In genomic region chr1:184390889-184391288, GRCh38 we compare ENCODE assay signal across 1 cellular context.
TF ChIP-seq lines count a peak whose summit lies in the region.

No MANE protein-coding gene starts in this region.

TF ChIP-seq in HEK293, 187 proteins besides CTCF, POLR2A, EP300 and RAD21 (continued from another document):
- TF ChIP-seq PRDM10 (tag by site-specific recombination; IDR thresholded peaks at IDR 0.05) (no peak), ZBTB26 (tag by site-specific recombination; optimal IDR thresholded peaks at IDR 0.05) (no peak), BCL11B (tag by site-specific recombination; IDR thresholded peaks at IDR 0.05; ENCODE audit: low read depth) (no peak), ZNF777 (tag by site-specific recombination; IDR thresholded peaks at IDR 0.05; ENCODE audit: borderline replicate concordance) (no peak), ZNF155 (tag by site-specific recombination; IDR thresholded peaks at IDR 0.05) (no peak), PRDM4 (tag by site-specific recombination; IDR thresholded peaks at IDR 0.05) (no peak), IKZF3 (tag by site-specific recombination; IDR thresholded peaks at IDR 0.05) (peak; percentile 45; the same call in 1 of the 2 replicates), ZNF423 (tag by site-specific recombination; IDR thresholded peaks at IDR 0.05) (no peak), ZNF776 (tag by site-specific recombination; IDR thresholded peaks at IDR 0.05; ENCODE audit: borderline replicate concordance) (no peak), ZNF132 (tag by site-specific recombination; IDR thresholded peaks at IDR 0.05; ENCODE audit: borderline replicate concordance) (no peak), ZBTB20 (tag by site-specific recombination; IDR thresholded peaks at IDR 0.05) (no peak), ZFP69B (tag by site-specific recombination; IDR thresholded peaks at IDR 0.05) (peak; percentile 27; the same call in 1 of the 2 replicates), SALL2 (tag by site-specific recombination; IDR thresholded peaks at IDR 0.05; ENCODE audit: borderline replicate concordance) (no peak), ZNF274 (IDR thresholded peaks at IDR 0.05; ENCODE audit: low read length) (no peak), ZNF274 (tag by site-specific recombination; IDR thresholded peaks at IDR 0.05; ENCODE audit: borderline replicate concordance) (no peak), SP7 (tag by site-specific recombination; IDR thresholded peaks at IDR 0.05) (peak; percentile 94), ZNF140 (tag by site-specific recombination; IDR thresholded peaks at IDR 0.05) (no peak), ZBTB8A (tag by site-specific recombination; IDR thresholded peaks at IDR 0.05) (0 out of 2 replicates have a peak, but pooled peaks have one; percentile 47), BCL11A (tag by site-specific recombination; IDR thresholded peaks at IDR 0.05; ENCODE audit: low read depth) (no peak), ZNF585B (tag by site-specific recombination; IDR thresholded peaks at IDR 0.05) (no peak), TCF7L2 (IDR thresholded peaks at IDR 0.05; ENCODE audit: borderline replicate concordance, low read depth, low read length) (peak; percentile 90), ZBTB21 (tag by site-specific recombination; IDR thresholded peaks at IDR 0.05) (no peak), ZNF514 (tag by site-specific recombination; IDR thresholded peaks at IDR 0.05) (no peak), ZNF488 (tag by site-specific recombination; IDR thresholded peaks at IDR 0.05) (peak; percentile 81; the same call in 1 of the 2 replicates), ZBTB44 (tag by site-specific recombination; IDR thresholded peaks at IDR 0.05) (peak; percentile 92), SP3 (tag by site-specific recombination; IDR thresholded peaks at IDR 0.05) (no peak), SCRT1 (tag by site-specific recombination; IDR thresholded peaks at IDR 0.05; ENCODE audit: borderline replicate concordance) (no peak), HOXA7 (CRISPR knock-in tag; IDR thresholded peaks at IDR 0.05; ENCODE audit: borderline replicate concordance) (no peak), YY1 (tag by site-specific recombination; IDR thresholded peaks at IDR 0.05) (no peak), ZNF248 (tag by site-specific recombination; IDR thresholded peaks at IDR 0.05) (no peak), ZNF23 (tag by site-specific recombination; IDR thresholded peaks at IDR 0.05; ENCODE audit: borderline replicate concordance) (no peak), ZNF211 (tag by site-specific recombination; IDR thresholded peaks at IDR 0.05; ENCODE audit: low read depth) (no peak)
- TF ChIP-seq, protein P1, sequence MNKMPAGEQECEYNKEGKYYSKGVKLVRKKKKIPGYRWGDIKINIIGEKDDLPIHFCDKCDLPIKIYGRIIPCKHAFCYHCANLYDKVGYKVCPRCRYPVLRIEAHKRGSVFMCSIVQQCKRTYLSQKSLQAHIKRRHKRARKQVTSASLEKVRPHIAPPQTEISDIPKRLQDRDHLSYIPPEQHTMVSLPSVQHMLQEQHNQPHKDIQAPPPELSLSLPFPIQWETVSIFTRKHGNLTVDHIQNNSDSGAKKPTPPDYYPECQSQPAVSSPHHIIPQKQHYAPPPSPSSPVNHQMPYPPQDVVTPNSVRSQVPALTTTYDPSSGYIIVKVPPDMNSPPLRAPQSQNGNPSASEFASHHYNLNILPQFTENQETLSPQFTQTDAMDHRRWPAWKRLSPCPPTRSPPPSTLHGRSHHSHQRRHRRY (tag by site-specific recombination; IDR thresholded peaks at IDR 0.05): no peak
